Comparison of ENCODE assay signal across 12 cellular contexts in the genomic region with DNA sequence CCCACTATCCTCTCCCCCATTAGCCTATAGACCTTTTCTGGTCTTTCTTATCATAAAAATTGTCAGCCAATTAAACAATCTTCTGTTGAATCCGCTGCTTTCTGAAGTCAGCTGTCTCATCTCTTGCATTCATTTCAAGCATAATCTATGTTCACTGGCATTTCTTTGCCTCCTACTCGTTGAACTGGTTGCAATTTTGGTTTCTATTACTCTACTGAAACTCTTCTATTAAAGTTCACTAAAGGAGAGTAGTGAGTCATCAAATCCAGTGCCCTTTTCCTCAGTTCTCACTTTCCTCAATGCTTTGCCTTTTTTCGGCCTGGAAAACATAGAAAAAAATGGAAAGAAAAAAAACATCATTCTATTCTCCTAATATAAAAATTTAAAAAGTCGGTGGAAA. TPM values are rescaled to one million over a fixed set of nuclear protein-coding genes. Genes with fewer than 3 reads are reported as not detected.
DNase-seq lines count a peak whose midpoint lies in the region; ATAC-seq and TF ChIP-seq lines count a peak whose summit lies in the region.
"Had no signal": no experiment of that assay in that cellular context is flagged by ENCODE, and none has a peak within 500 bp of the region (broad histone marks: within the 10 kb centered on the region; RNA-seq: fewer than 3 reads in every experiment).

No MANE protein-coding gene starts in this region.

- no peaks in the 10 kb centered on the region for H3K79me2 ChIP-seq in PC-3 (ENCODE audit: low read length)

- H2BK120ac ChIP-seq in neuronal stem cell (ENCODE audit: low read depth, low read length): no peak overlapping the region

- H3K79me1 ChIP-seq in neuronal stem cell (ENCODE audit: low read depth, low read length): no peaks in the 10 kb centered on the region

- H3K4me2 ChIP-seq in PC-3 (ENCODE audit: low read length): peak overlapping the region; percentile 71
- H3K4me2 ChIP-seq in neuronal stem cell (ENCODE audit: insufficient read depth, low read length, poor library complexity, severe bottlenecking): no peak overlapping the region

- H2BK5ac ChIP-seq in neuronal stem cell (ENCODE audit: low read length): no peak overlapping the region

- DNase-seq in PC-3: peak; percentile 68
- peak; percentile 24 for DNase-seq in putamen (ENCODE audit: low spot score)
- no peak for DNase-seq in activated CD4-positive, CD25-positive, alpha-beta regulatory T cell treated with anti-CD3 and anti-CD28 coated beads, Interleukin-2, amount 50 U/mL, for 72 hours
- no peak for DNase-seq in neuronal stem cell (ENCODE audit: low spot score)
- DNase-seq: activated gamma-delta T cell treated with Interleukin-2 at 50 U/mL for 16 hours, endodermal cell, NCI-H524 treated with DMSO at 0.1 percent for 48 hours, pancreas had no signal

- H3K4ac ChIP-seq in neuronal stem cell (ENCODE audit: low read length): no peak overlapping the region

- H3K27me3 ChIP-seq in PC-3 (ENCODE audit: low read length) (no peaks in the 10 kb centered on the region), neuronal stem cell (ENCODE audit: control insufficient read depth in 3 of 3, insufficient read depth in 3 of 3, low read depth in 1 of 3, low read length in 3 of 3) (no peaks in the 10 kb centered on the region)
- H3K27me3 ChIP-seq: pancreas had no signal

- no peak for TF ChIP-seq CTCF in PC-3 (conservative IDR thresholded peaks at IDR 0.05; ENCODE audit: low read depth, low read length)

- H4K20me1 ChIP-seq in PC-3 (ENCODE audit: low read length): no peaks in the 10 kb centered on the region

- no peaks in the 10 kb centered on the region for H3K9me3 ChIP-seq in PC-3 (ENCODE audit: low read length)
- H3K9me3 ChIP-seq in neuronal stem cell (replicated peaks in 1 of 2; ENCODE audit: control insufficient read depth in 2 of 2, insufficient read depth in 1 of 2, low read depth in 1 of 2, low read length in 2 of 2): no peaks in the 10 kb centered on the region
- H3K9me3 ChIP-seq: pancreas had no signal

- CTCF ChIA-PET in PC-3 (lab: Charles Lee): no interaction called here

- ATAC-seq in GM19025 (IDR thresholded peaks at IDR 0.05; ENCODE audit: low read depth, unreplicated experiment) (peak; percentile 57), HG02678 (IDR thresholded peaks at IDR 0.05; ENCODE audit: unreplicated experiment) (peak; percentile 82), PC-3 (peak; percentile 18; the same call in 1 of the 2 replicates), HG03571 (IDR thresholded peaks at IDR 0.05; ENCODE audit: unreplicated experiment) (no peak)
- ATAC-seq: pancreas had no signal

- H2BK15ac ChIP-seq in neuronal stem cell (ENCODE audit: low read length): no peak overlapping the region

- no peak overlapping the region for H2AK5ac ChIP-seq in neuronal stem cell (ENCODE audit: low read depth, low read length)

- POLR2A ChIA-PET in PC-3 (lab: Charles Lee; ENCODE audit: unreplicated experiment): no interaction called here

- H3K27ac ChIP-seq in PC-3 (ENCODE audit: low read length) (peak overlapping the region; percentile 90), neuronal stem cell (replicated peaks; ENCODE audit: low read length) (no peak overlapping the region)
- H3K27ac ChIP-seq: pancreas had no signal

- H2BK12ac ChIP-seq in neuronal stem cell (ENCODE audit: low read length): no peak overlapping the region

- H2AFZ ChIP-seq in PC-3 (ENCODE audit: low read length): peak overlapping the region; percentile 18; the same call in 1 of the 2 replicates
- H2AFZ ChIP-seq in neuronal stem cell (ENCODE audit: low read length): no peak overlapping the region

- H3K4me1 ChIP-seq in PC-3 (ENCODE audit: insufficient read depth, low read length): peaks cover 50% of the 10 kb centered on the region
- H3K4me1 ChIP-seq in neuronal stem cell (ENCODE audit: control insufficient read depth in 2 of 2, insufficient read depth in 1 of 2, low read depth in 1 of 2, low read length in 2 of 2): no peaks in the 10 kb centered on the region
- H3K4me1 ChIP-seq: pancreas had no signal

- H3K9ac ChIP-seq in PC-3 (ENCODE audit: low read length) (peak overlapping the region; percentile 46), neuronal stem cell (ENCODE audit: low read depth, low read length, poor library complexity) (no peak overlapping the region)

- no CpG with 5 or more reads among the region's 4 CpGs for WGBS in neuronal stem cell (ENCODE audit: extremely low coverage in 2 of 2, insufficient read length in 2 of 2, insufficient replicate concordance in 1 of 2), 2 donors

- H4K8ac ChIP-seq in neuronal stem cell (ENCODE audit: low read depth, low read length): no peak overlapping the region

- H3K18ac ChIP-seq in neuronal stem cell (ENCODE audit: low read length): no peak overlapping the region

- peak overlapping the region; percentile 16; the same call in 1 of the 2 replicates for H3K4me3 ChIP-seq in PC-3 (ENCODE audit: low read length)
- no peak overlapping the region for H3K4me3 ChIP-seq in neuronal stem cell (ENCODE audit: low read length in 2 of 2)
- H3K4me3 ChIP-seq: pancreas had no signal

- H3K23ac ChIP-seq in neuronal stem cell (ENCODE audit: low read depth, low read length, poor library complexity): no peak overlapping the region

- no peaks in the 10 kb centered on the region for H3K9me2 ChIP-seq in PC-3 (replicated peaks; ENCODE audit: low read length)

- no peak overlapping the region for H3K14ac ChIP-seq in neuronal stem cell (ENCODE audit: low read length)

- H3F3A ChIP-seq in PC-3 (ENCODE audit: low read length, unreplicated experiment): no peaks in the 10 kb centered on the region

- no peaks in the 10 kb centered on the region for H3K36me3 ChIP-seq in PC-3 (ENCODE audit: low read depth, low read length)
- no peaks in the 10 kb centered on the region for H3K36me3 ChIP-seq in neuronal stem cell (replicated peaks in 1 of 2; ENCODE audit: control insufficient read depth in 2 of 2, insufficient read depth in 2 of 2, low read length in 2 of 2)
- H3K36me3 ChIP-seq: pancreas had no signal

- no peak overlapping the region for H4K91ac ChIP-seq in neuronal stem cell (ENCODE audit: low read depth, low read length, poor library complexity)

- BruUV-seq in PC-3 (replicated peaks; lab: Mats Ljungman, UMichigan): no TSS peak

- intact Hi-C loops in PC-3 (cut with micrococcal nuclease): no loop called here

RNA-seq across cellular contexts. Expression of a gene that starts 23.9 kb away (rescaled TPM):
- not detected in 2 replicates for total RNA-seq in PC-3 (2014; rRNA removed)
- 0.07 TPM for polyA plus RNA-seq in neuronal stem cell (2013, experiment 1 of 2)
- polyA plus RNA-seq in neuronal stem cell (2013, experiment 2 of 2): 0.07 TPM
- total RNA-seq: endodermal cell; pancreas; T-helper 2 cell treated with Interferon-gamma antibody and Interleukin-4, amounts not matched to agents 100 ng/mL and 5 ng/mL, for 36 hours had no signal

Comparison
In these comparisons a context has a peak if more than half of its experiments do, and no peak if none do; other contexts are left out.
1. DNase-seq: peak in PC-3 (single experiment) and putamen (single experiment); none in activated CD4-positive, CD25-positive, alpha-beta regulatory T cell treated with anti-CD3 and anti-CD28 coated beads, Interleukin-2, amount 50 U/mL, for 72 hours (single experiment) and neuronal stem cell (single experiment).